ENCODE assay signal across 1 cellular context in the genomic region with DNA sequence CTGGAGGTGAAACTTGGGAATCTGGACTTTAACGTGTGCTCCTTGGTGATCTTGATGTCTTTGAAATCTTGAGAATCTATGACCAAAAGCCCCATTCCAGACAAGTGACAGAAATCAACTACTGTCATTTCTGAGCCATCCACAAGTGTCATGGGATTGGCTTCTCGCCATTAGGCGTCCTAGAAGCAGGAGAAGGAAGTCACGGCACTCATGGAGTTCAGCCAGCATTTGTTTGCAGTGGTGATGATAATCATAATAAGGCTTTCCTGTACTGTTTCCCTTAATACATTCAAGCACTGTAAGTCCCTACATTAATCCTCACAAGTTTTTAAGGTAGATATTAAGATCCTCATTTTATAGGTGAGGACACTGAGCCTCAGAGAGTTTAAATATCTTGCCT.
TF ChIP-seq lines count a peak whose summit lies in the region.

No MANE protein-coding gene starts in this region.

TF ChIP-seq in HepG2, 621 proteins besides CTCF, POLR2A, EP300 and RAD21:
- TF ChIP-seq ZNF256 (CRISPR knock-in tag; conservative IDR thresholded peaks at IDR 0.05) (no peak), GTF2F1 (IDR thresholded peaks at IDR 0.05; ENCODE audit: low read length) (no peak), ZNF451 (CRISPR knock-in tag; IDR thresholded peaks at IDR 0.05) (no peak), CBX1 (IDR thresholded peaks at IDR 0.05; ENCODE audit: low read depth) (no peak), NBN (conservative IDR thresholded peaks at IDR 0.05) (no peak), ZNF292 (CRISPR knock-in tag; IDR thresholded peaks at IDR 0.05; ENCODE audit: borderline replicate concordance, low read depth) (no peak)
TF ChIP-seq in HepG2: peak in this region for 0.
